In the genomic region with DNA sequence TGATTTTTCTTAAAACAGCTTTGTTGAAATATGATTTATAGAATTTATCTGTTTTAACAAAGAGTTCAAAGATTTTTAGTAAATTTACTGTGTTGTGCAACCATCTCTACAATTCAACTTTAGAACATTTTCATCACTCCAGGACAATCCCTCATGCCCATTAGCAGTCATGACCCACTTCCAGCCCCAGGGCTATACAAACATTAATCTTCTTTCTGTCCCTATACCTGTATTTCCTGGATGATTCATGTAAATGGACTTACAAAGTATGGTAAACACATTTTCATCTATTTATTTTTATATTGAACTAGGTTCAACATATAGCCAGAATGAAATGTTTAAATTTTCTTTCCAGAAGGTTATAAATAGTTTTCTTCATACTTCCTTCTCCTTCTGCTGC, we compare ENCODE assay signal across 24 cellular contexts.
"Had no signal": no experiment of that assay in that cellular context is flagged by ENCODE, and none has a peak within 500 bp of the region (broad histone marks: within the 10 kb centered on the region; RNA-seq: fewer than 3 reads in every experiment).

No MANE protein-coding gene starts in this region.

- H3K27ac ChIP-seq: ascending aorta, body of pancreas, cardiac muscle cell had no signal

- ATAC-seq: activated naive CD4-positive, alpha-beta T cell treated with anti-CD3 and anti-CD28 coated beads, Interleukin-2, amount 50 U/mL, for 72 hours; activated naive CD8-positive, alpha-beta T cell treated with anti-CD3 and anti-CD28 coated beads, Interleukin-2, amount 50 U/mL, for 24 hours; activated T-cell treated with anti-CD3 and anti-CD28 coated beads, Interleukin-2, amount 50 U/mL, for 4 hours; body of pancreas; T-helper 17 cell had no signal

- DNase-seq: activated B cell treated with CpG ODN at 0.5 μM for 24 hours; activated CD4-positive, alpha-beta T cell treated with anti-CD3 and anti-CD28 coated beads for 1 hour; activated CD4-positive, alpha-beta T cell treated with anti-CD3 and anti-CD28 coated beads, Interleukin-2, amount 10 ng/mL, durations not matched to agents 24 days and 14 days; activated CD4-positive, alpha-beta T cell treated with anti-CD3 and anti-CD28 coated beads, Interleukin-2, amount 50 U/mL, for 48 hours; activated CD8-positive, alpha-beta memory T cell treated with anti-CD3 and anti-CD28 coated beads for 24 hours; activated effector memory CD4-positive, alpha-beta T cell treated with anti-CD3 and anti-CD28 coated beads, Interleukin-2, amount 50 U/mL, for 16 hours; activated naive CD4-positive, alpha-beta T cell treated with Interleukin-2 at 50 U/mL for 16 hours; activated naive CD8-positive, alpha-beta T cell treated with anti-CD3 and anti-CD28 coated beads, Interleukin-2, amount 50 U/mL, for 24 hours; activated T-cell treated with anti-CD3 and anti-CD28 coated beads, Interleukin-2, amount 50 U/mL, for 4 hours; amniotic stem cell; body of pancreas; MM.1S; NCI-H146; NCI-H187 treated with DMSO at 0.1 percent for 48 hours; NCI-H2171; NCI-H2227 treated with DMSO at 0.1 percent for 48 hours; NCI-H526; NCI-H82; OCI-M1; T-helper 17 cell; T-helper 9 cell had no signal

- H3K4me3 ChIP-seq: ascending aorta, body of pancreas, cardiac muscle cell had no signal
